ENCODE assay signal across 15 cellular contexts in the genomic region with DNA sequence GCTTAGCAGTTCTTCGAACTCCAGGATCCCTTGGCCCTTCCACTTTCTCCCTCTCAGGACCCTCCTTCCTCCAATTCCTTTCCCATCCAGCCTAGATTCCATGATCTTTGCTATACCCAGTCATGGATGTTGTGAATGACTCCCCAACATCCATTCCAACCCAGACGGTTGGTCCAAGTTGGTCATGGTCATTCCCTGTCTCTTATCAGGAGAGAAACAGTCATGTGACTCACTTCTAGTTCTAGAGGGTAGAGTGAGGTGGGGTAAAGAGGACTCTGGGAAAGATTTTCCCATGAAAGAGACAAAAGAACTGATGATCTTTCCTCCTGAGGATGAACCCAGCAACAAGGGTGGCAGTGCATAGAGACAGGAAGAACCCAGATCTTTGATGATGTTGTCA. TPM values are rescaled to one million over a fixed set of nuclear protein-coding genes. Genes with fewer than 3 reads are reported as not detected.
A peak's percentile ranks its signal among the peaks of the same experiment; 100 is the strongest.
DNase-seq lines count a peak whose midpoint lies in the region; ATAC-seq and TF ChIP-seq lines count a peak whose summit lies in the region.
"Had no signal": no experiment of that assay in that cellular context is flagged by ENCODE, and none has a peak within 500 bp of the region (broad histone marks: within the 10 kb centered on the region; RNA-seq: fewer than 3 reads in every experiment).

No MANE protein-coding gene starts in this region.

- H3K27me3 Mint-ChIP-seq in Caco-2 (ENCODE audit: insufficient read depth, unreplicated experiment) (no peaks in the 10 kb centered on the region), Calu3 (ENCODE audit: unreplicated experiment) (no peaks in the 10 kb centered on the region)
- peaks cover 6% of the 10 kb centered on the region for H3K27me3 Mint-ChIP-seq in activated T-helper 1 cell treated with anti-CD3 and anti-CD28 coated beads, Interleukin-12 subunit alpha, Interleukin-12 subunit beta, Interleukin-2, Interleukin-4 antibody, amounts not matched to agents 30 ng/mL and 10 ng/mL and 1 ng/mL, durations not matched to agents 14 hours and 24 hours and 36 hours (ENCODE audit: insufficient read depth)
- H3K27me3 Mint-ChIP-seq: CD4-positive, alpha-beta memory T cell had no signal

- no peaks in the 10 kb centered on the region for H3K9me3 ChIP-seq in Caco-2
- H3K9me3 ChIP-seq: A549, BE2C had no signal

- no peak for DNase-seq in Caco-2
- no peak for DNase-seq in Calu3
- no peak for DNase-seq in activated T-helper 1 cell treated with anti-CD3 and anti-CD28 coated beads, Interleukin-12 subunit alpha, Interleukin-12 subunit beta, Interleukin-2, Interleukin-4 antibody, amounts not matched to agents 30 ng/mL and 10 ng/mL and 1 ng/mL, durations not matched to agents 14 hours and 24 hours and 36 hours (ENCODE audit: low spot score)
- peak; percentile 0 for DNase-seq in posterior vena cava (ENCODE audit: low spot score)
- DNase-seq in SHP77 (lab: John Stamatoyannopoulos, UW): no peak
- no peak for DNase-seq in G401 (ENCODE audit: low spot score)
- DNase-seq: BE2C; CD4-positive, alpha-beta memory T cell; COR-L47; DMS53; H7; IMR-90 had no signal

- H3K4me3 Mint-ChIP-seq in Caco-2 (ENCODE audit: unreplicated experiment): no peak overlapping the region
- no peak overlapping the region for H3K4me3 Mint-ChIP-seq in Calu3 (ENCODE audit: low read depth, unreplicated experiment)
- no peak overlapping the region for H3K4me3 Mint-ChIP-seq in activated T-helper 1 cell treated with anti-CD3 and anti-CD28 coated beads, Interleukin-12 subunit alpha, Interleukin-12 subunit beta, Interleukin-2, Interleukin-4 antibody, amounts not matched to agents 30 ng/mL and 10 ng/mL and 1 ng/mL, durations not matched to agents 14 hours and 24 hours and 36 hours
- H3K4me3 Mint-ChIP-seq: GM23338 had no signal

- in situ Hi-C loops in G401 (cut with HindIII; ENCODE audit: low sequenced_read_pairs): no loop called here

- H3K4me3 ChIP-seq in Caco-2 (ENCODE audit: low read depth, low read length): no peak overlapping the region
- H3K4me3 ChIP-seq: A549, GM23338 had no signal

- H3K27ac Mint-ChIP-seq in Caco-2 (ENCODE audit: unreplicated experiment) (peak overlapping the region; percentile 6), Calu3 (ENCODE audit: unreplicated experiment) (peak overlapping the region; percentile 86)
- H3K27ac Mint-ChIP-seq in activated T-helper 1 cell treated with anti-CD3 and anti-CD28 coated beads, Interleukin-12 subunit alpha, Interleukin-12 subunit beta, Interleukin-2, Interleukin-4 antibody, amounts not matched to agents 30 ng/mL and 10 ng/mL and 1 ng/mL, durations not matched to agents 14 hours and 24 hours and 36 hours: peak overlapping the region; percentile 24
- H3K27ac Mint-ChIP-seq: GM23338 had no signal

- H3K4me1 ChIP-seq in Caco-2: 0 out of 2 replicates have a peak, but pooled peaks cover 5% of the 10 kb centered on the region
- H3K4me1 ChIP-seq: BE2C had no signal

- POLR2A ChIA-PET in Caco-2 (lab: Charles Lee): no interaction called here

- CTCF ChIA-PET in Caco-2 (lab: Charles Lee) (no interaction called here), Calu3 (lab: Charles Lee) (interaction anchor here (0.6 kb wide), 1 partner anchor 144 kb away, joined by 3 read pairs; no protein-coding TSS in a partner anchor)

- TF ChIP-seq CTCF in Caco-2 (IDR thresholded peaks at IDR 0.05; ENCODE audit: insufficient read depth in 1 of 2, low read depth in 1 of 2, low read length in 1 of 2, severe bottlenecking in 1 of 2, unreplicated experiment in 1 of 2) (no peak), Calu3 (IDR thresholded peaks at IDR 0.05; ENCODE audit: unreplicated experiment) (no peak)

- no peaks in the 10 kb centered on the region for H3K36me3 Mint-ChIP-seq in Caco-2 (ENCODE audit: insufficient read depth, unreplicated experiment)
- H3K36me3 Mint-ChIP-seq in Calu3 (ENCODE audit: insufficient read depth, unreplicated experiment): peaks cover 4% of the 10 kb centered on the region
- H3K36me3 Mint-ChIP-seq in activated T-helper 1 cell treated with anti-CD3 and anti-CD28 coated beads, Interleukin-12 subunit alpha, Interleukin-12 subunit beta, Interleukin-2, Interleukin-4 antibody, amounts not matched to agents 30 ng/mL and 10 ng/mL and 1 ng/mL, durations not matched to agents 14 hours and 24 hours and 36 hours (ENCODE audit: low read depth): no peaks in the 10 kb centered on the region
- H3K36me3 Mint-ChIP-seq: CD4-positive, alpha-beta memory T cell had no signal

- no peaks in the 10 kb centered on the region for H3K27me3 ChIP-seq in Caco-2 (replicated peaks; ENCODE audit: control insufficient read depth, insufficient read depth, low read length)
- H3K27me3 ChIP-seq: BE2C had no signal

- no TSS peak for BruUV-seq in Caco-2 (replicated peaks; lab: Mats Ljungman, UMichigan)
- BruUV-seq in Calu3 (replicated peaks; lab: Mats Ljungman, UMichigan): no TSS peak

- H3K4me1 Mint-ChIP-seq in Caco-2 (ENCODE audit: low read depth, unreplicated experiment): peaks cover 15% of the 10 kb centered on the region
- H3K4me1 Mint-ChIP-seq in Calu3 (ENCODE audit: low read depth, unreplicated experiment): peaks cover 25% of the 10 kb centered on the region
- peaks cover 32% of the 10 kb centered on the region for H3K4me1 Mint-ChIP-seq in activated T-helper 1 cell treated with anti-CD3 and anti-CD28 coated beads, Interleukin-12 subunit alpha, Interleukin-12 subunit beta, Interleukin-2, Interleukin-4 antibody, amounts not matched to agents 30 ng/mL and 10 ng/mL and 1 ng/mL, durations not matched to agents 14 hours and 24 hours and 36 hours (ENCODE audit: low read depth)
- H3K4me1 Mint-ChIP-seq: GM23338 had no signal

- intact Hi-C loops in Caco-2 (cut with micrococcal nuclease; ENCODE audit: unreplicated experiment) (no loop called here), Calu3 (cut with micrococcal nuclease; ENCODE audit: unreplicated experiment) (loop anchor here (5.0 kb wide), 1 partner anchor 94 kb away; no protein-coding TSS in a partner anchor), posterior vena cava (cut with DNase I) (no loop called here)
- intact Hi-C loops in activated T-helper 1 cell treated with anti-CD3 and anti-CD28 coated beads, Interleukin-12 subunit alpha, Interleukin-12 subunit beta, Interleukin-2, Interleukin-4 antibody, amounts not matched to agents 30 ng/mL and 10 ng/mL and 1 ng/mL, durations not matched to agents 14 hours and 24 hours and 36 hours (cut with micrococcal nuclease): loop anchor here (10.0 kb wide), 1 partner anchor 89 kb away; the partner anchor contains the start of gene OASL

- H3K9me3 Mint-ChIP-seq in Caco-2 (ENCODE audit: unreplicated experiment) (no peaks in the 10 kb centered on the region), Calu3 (ENCODE audit: low read depth, unreplicated experiment) (peaks cover 6% of the 10 kb centered on the region)
- no peaks in the 10 kb centered on the region for H3K9me3 Mint-ChIP-seq in activated T-helper 1 cell treated with anti-CD3 and anti-CD28 coated beads, Interleukin-12 subunit alpha, Interleukin-12 subunit beta, Interleukin-2, Interleukin-4 antibody, amounts not matched to agents 30 ng/mL and 10 ng/mL and 1 ng/mL, durations not matched to agents 14 hours and 24 hours and 36 hours

- no peak for ATAC-seq in GM19324 (IDR thresholded peaks at IDR 0.05; ENCODE audit: low FRiP score, unreplicated experiment)
- ATAC-seq: GM23338 had no signal

- H3K36me3 ChIP-seq in Caco-2 (ENCODE audit: control insufficient read depth, insufficient read depth, low read length): no peaks in the 10 kb centered on the region
- H3K36me3 ChIP-seq: BE2C had no signal

RNA-seq across cellular contexts. Expression of gene P2RX7, which starts 9.2 kb away (rescaled TPM):
- total RNA-seq in Caco-2 (2022) (not detected in 2 replicates), Calu3 (2022) (not detected in 2 replicates), posterior vena cava (1 to 10 TPM; 4.5 to 5.0 TPM)
- total RNA-seq in activated T-helper 1 cell treated with anti-CD3 and anti-CD28 coated beads, Interleukin-12 subunit alpha, Interleukin-12 subunit beta, Interleukin-2, Interleukin-4 antibody, amounts not matched to agents 30 ng/mL and 10 ng/mL and 1 ng/mL, durations not matched to agents 14 hours and 24 hours and 36 hours: 7.3 and 8.0 TPM in 2 replicates
- not detected in 2 replicates for total RNA-seq in G401 (2014; rRNA removed; shearing (Covaris generic))
- total RNA-seq: H7 had no signal

Comparison
In these comparisons a context has a peak if more than half of its experiments do, and no peak if none do; other contexts are left out.
1. H3K27ac Mint-ChIP-seq: peak in every context shown above with its lines; median percentile 86 in Calu3; 24 in activated T-helper 1 cell treated with anti-CD3 and anti-CD28 coated beads, Interleukin-12 subunit alpha, Interleukin-12 subunit beta, Interleukin-2, Interleukin-4 antibody, amounts not matched to agents 30 ng/mL and 10 ng/mL and 1 ng/mL, durations not matched to agents 14 hours and 24 hours and 36 hours; 6 in Caco-2.
2. intact Hi-C loops: an anchor here in Calu3 (5.0 kb wide) and activated T-helper 1 cell treated with anti-CD3 and anti-CD28 coated beads, Interleukin-12 subunit alpha, Interleukin-12 subunit beta, Interleukin-2, Interleukin-4 antibody, amounts not matched to agents 30 ng/mL and 10 ng/mL and 1 ng/mL, durations not matched to agents 14 hours and 24 hours and 36 hours (10.0 kb wide); none called in Caco-2 and posterior vena cava.